20 cellular contexts compared by ENCODE assay signal in genomic region chr13:45195421-45195820, GRCh38. TPM values are rescaled to one million over a fixed set of nuclear protein-coding genes. Genes with fewer than 3 reads are reported as not detected.
A peak's percentile ranks its signal among the peaks of the same experiment; 100 is the strongest.
DNase-seq lines count a peak whose midpoint lies in the region; ATAC-seq and TF ChIP-seq lines count a peak whose summit lies in the region.
"Had no signal": no experiment of that assay in that cellular context is flagged by ENCODE, and none has a peak within 500 bp of the region (broad histone marks: within the 10 kb centered on the region; RNA-seq: fewer than 3 reads in every experiment).

No MANE protein-coding gene starts in this region.

- no peaks in the 10 kb centered on the region for H3K9me3 ChIP-seq in left ventricle myocardium inferior (replicated peaks)
- H3K9me3 ChIP-seq in heart left ventricle: no peaks in the 10 kb centered on the region
- H3K9me3 ChIP-seq in adipocyte (ENCODE audit: control insufficient read depth, low read length): no peaks in the 10 kb centered on the region

- H3K4me1 ChIP-seq in left ventricle myocardium inferior (peaks cover 25% of the 10 kb centered on the region), heart left ventricle (peaks cover 0 to 41% (median 18%) of the 10 kb centered on the region in 12 donors), adipocyte (ENCODE audit: control insufficient read depth, insufficient read depth, low read length) (peaks cover 17% of the 10 kb centered on the region)

- no peaks in the 10 kb centered on the region for H3K36me3 ChIP-seq in left ventricle myocardium inferior
- H3K36me3 ChIP-seq in heart left ventricle: no peaks in the 10 kb centered on the region
- no peaks in the 10 kb centered on the region for H3K36me3 ChIP-seq in adipocyte (ENCODE audit: control insufficient read depth, insufficient read depth, low read length, severe bottlenecking)

- no peak for ATAC-seq in heart left ventricle

- intact Hi-C loops in left ventricle myocardium inferior (cut with micrococcal nuclease): no loop called here
- intact Hi-C loops in heart left ventricle (cut with DNase I): loop anchor here in 2 of 10 donors (10.0 kb wide), 2 partner anchors 89 to 151 kb away; no protein-coding TSS in a partner anchor
- intact Hi-C loops in posterior cingulate gyrus (cut with DNase I): loop anchor here (2.0 kb wide), 2 partner anchors 85 to 115 kb away; no protein-coding TSS in a partner anchor

- DNase-seq in left ventricle myocardium inferior (no peak), heart left ventricle (no peak), adipocyte (ENCODE audit: low read depth) (peak; percentile 15), lung microvascular endothelial cell (ENCODE audit: low read depth in 2 of 2) (peak; percentile 36 to 53), GM20000 (ENCODE audit: low spot score) (no peak), kidney glomerular epithelial cell (lab: John Stamatoyannopoulos, UW) (no peak), posterior cingulate gyrus (no peak), NCI-H1436 (lab: John Stamatoyannopoulos, UW) (no peak)
- DNase-seq: ACHN; activated CD4-positive, alpha-beta T cell treated with anti-CD3 and anti-CD28 coated beads, Interleukin-2, amount 10 ng/mL, durations not matched to agents 24 days and 14 days; activated naive CD8-positive, alpha-beta T cell treated with anti-CD3 and anti-CD28 coated beads, Interleukin-2, amount 10 ng/mL, durations not matched to agents 7 days and 5 days; activated T-cell treated with anti-CD3 and anti-CD28 coated beads, Interleukin-2, amount 50 U/mL, for 24 hours; central memory CD4-positive, alpha-beta T cell; COR-L47; GDM1; glutamatergic neuron; substantia nigra had no signal

- H3K27me3 ChIP-seq in left ventricle myocardium inferior (ENCODE audit: low read depth) (no peaks in the 10 kb centered on the region), heart left ventricle (no peaks in the 10 kb centered on the region), adipocyte (replicated peaks; ENCODE audit: control insufficient read depth, insufficient read depth, low read length) (no peaks in the 10 kb centered on the region)

- H3K4me3 ChIP-seq in left ventricle myocardium inferior (no peak overlapping the region), heart left ventricle (no peak overlapping the region), adipocyte (ENCODE audit: low read length) (no peak overlapping the region)

- WGBS in heart left ventricle, 4 donors: 82 to 98% (median 91%) methylated on average over 1 of the region's 1 CpG

- no peak for TF ChIP-seq CTCF in left ventricle myocardium inferior (IDR thresholded peaks at IDR 0.05; ENCODE audit: borderline replicate concordance)
- no peak for TF ChIP-seq CTCF in heart left ventricle (IDR thresholded peaks at IDR 0.05)
- no peak for TF ChIP-seq CTCF in GM20000 (IDR thresholded peaks at IDR 0.05; ENCODE audit: extremely low read depth, missing control alignments)

- TF ChIP-seq POLR2A in heart left ventricle (IDR thresholded peaks at IDR 0.05): no peak

- peak overlapping the region; percentile 51 for H3K9ac ChIP-seq in adipocyte (ENCODE audit: low read length)

- peak overlapping the region; percentile 17 for H3K27ac ChIP-seq in left ventricle myocardium inferior (replicated peaks)
- peak overlapping the region in 3 of 12 donors; percentile 5 to 27 (median 10) for H3K27ac ChIP-seq in heart left ventricle

RNA-seq across cellular contexts. Expression of gene KCTD4, which starts 5.4 kb away (rescaled TPM):
- 0.11 TPM for total RNA-seq in left ventricle myocardium inferior
- total RNA-seq in heart left ventricle: under 1 TPM in 2 of 9 donors, not detected in 7; 0.12 to 0.75 TPM
- under 1 TPM in 1 of 2 donors, not detected in 1; 0.08 TPM for polyA plus RNA-seq in heart left ventricle
- total RNA-seq in lung microvascular endothelial cell: not detected in 2 replicates
- total RNA-seq: activated CD4-positive, alpha-beta T cell treated with anti-CD3 and anti-CD28 coated beads, Interleukin-2, amount 10 ng/mL, durations not matched to agents 24 days and 14 days; activated naive CD8-positive, alpha-beta T cell treated with anti-CD3 and anti-CD28 coated beads, Interleukin-2, amount 10 ng/mL, durations not matched to agents 7 days and 5 days; kidney epithelial cell; myocyte; pulmonary artery endothelial cell had no signal

Comparison
In these comparisons a context has a peak if more than half of its experiments do, and no peak if none do; other contexts are left out.
1. DNase-seq: peak in adipocyte (single experiment) and lung microvascular endothelial cell (2 of 2); none in left ventricle myocardium inferior (single experiment), heart left ventricle (0 of 5), GM20000 (single experiment), kidney glomerular epithelial cell (single experiment), posterior cingulate gyrus (0 of 10) and NCI-H1436 (single experiment).